In genomic region chr6:35391240-35391968, GRCh38 we compare ENCODE assay signal across 9 cellular contexts. TPM values are rescaled to one million over a fixed set of nuclear protein-coding genes. Genes with fewer than 3 reads are reported as not detected.
DNase-seq lines count a peak whose midpoint lies in the region; ATAC-seq and TF ChIP-seq lines count a peak whose summit lies in the region.
"Had no signal": no experiment of that assay in that cellular context is flagged by ENCODE, and none has a peak within 500 bp of the region (broad histone marks: within the 10 kb centered on the region; RNA-seq: fewer than 3 reads in every experiment).

No MANE protein-coding gene starts in this region.

- H3K4me1 ChIP-seq in CD8-positive, alpha-beta memory T cell (ENCODE audit: insufficient read depth, low read length): peaks cover 42% of the 10 kb centered on the region
- H3K4me1 ChIP-seq in Peyer's patch: peaks cover 0 to 64% (median 11%) of the 10 kb centered on the region in 4 donors

- no peak for TF ChIP-seq POLR2A in Peyer's patch (IDR thresholded peaks at IDR 0.05)

- no peaks in the 10 kb centered on the region for H3K27me3 ChIP-seq in CD8-positive, alpha-beta memory T cell (ENCODE audit: insufficient read depth, low read length, poor library complexity, severe bottlenecking)
- no peaks in the 10 kb centered on the region for H3K27me3 ChIP-seq in Peyer's patch

- no peak overlapping the region for H3K4me3 ChIP-seq in CD8-positive, alpha-beta memory T cell (ENCODE audit: low read length)
- H3K4me3 ChIP-seq in Peyer's patch: no peak overlapping the region

- H3K9me3 Mint-ChIP-seq in CD8-positive, alpha-beta memory T cell: no peaks in the 10 kb centered on the region
- no peaks in the 10 kb centered on the region for H3K9me3 Mint-ChIP-seq in neural crest cell

- peaks cover 44 to 66% (median 65%) of the 10 kb centered on the region in 3 donors for H3K4me1 Mint-ChIP-seq in CD8-positive, alpha-beta memory T cell
- peaks cover 2% of the 10 kb centered on the region for H3K4me1 Mint-ChIP-seq in neural crest cell

- no peaks in the 10 kb centered on the region for H3K36me3 ChIP-seq in CD8-positive, alpha-beta memory T cell (ENCODE audit: insufficient read depth, low read length)
- no peaks in the 10 kb centered on the region for H3K36me3 ChIP-seq in Peyer's patch

- H3K27ac ChIP-seq in CD8-positive, alpha-beta memory T cell (ENCODE audit: low read depth, low read length): no peak overlapping the region
- H3K27ac ChIP-seq in Peyer's patch: peak overlapping the region in 3 of 4 donors; percentile 48 to 77 (median 70)

- peaks cover 0 to 1% of the 10 kb centered on the region in 2 donors for H3K27me3 Mint-ChIP-seq in CD8-positive, alpha-beta memory T cell
- H3K27me3 Mint-ChIP-seq in neural crest cell (ENCODE audit: low read depth): no peaks in the 10 kb centered on the region

- peak overlapping the region; percentile 32 to 88 (median 70) for H3K27ac Mint-ChIP-seq in CD8-positive, alpha-beta memory T cell
- peak overlapping the region; percentile 50 for H3K27ac Mint-ChIP-seq in neural crest cell (ENCODE audit: unreplicated experiment)

- H3K36me3 Mint-ChIP-seq in CD8-positive, alpha-beta memory T cell: peaks cover 0 to 8% (median 7%) of the 10 kb centered on the region in 3 donors
- peaks cover 1% of the 10 kb centered on the region for H3K36me3 Mint-ChIP-seq in neural crest cell (ENCODE audit: low read depth)

- H3K9me3 ChIP-seq in CD8-positive, alpha-beta memory T cell (ENCODE audit: low read length): no peaks in the 10 kb centered on the region
- H3K9me3 ChIP-seq in Peyer's patch: no peaks in the 10 kb centered on the region

- no peak for ATAC-seq in HG02885 (IDR thresholded peaks at IDR 0.05; ENCODE audit: poor library complexity, unreplicated experiment)
- ATAC-seq in HG02642 (IDR thresholded peaks at IDR 0.05; ENCODE audit: poor library complexity, unreplicated experiment): no peak
- no peak for ATAC-seq in HG02938 (IDR thresholded peaks at IDR 0.05; ENCODE audit: unreplicated experiment)
- no peak for ATAC-seq in HG02973 (IDR thresholded peaks at IDR 0.05; ENCODE audit: unreplicated experiment)
- ATAC-seq: sciatic nerve had no signal

- TF ChIP-seq CTCF in Peyer's patch (IDR thresholded peaks at IDR 0.05) (peak in 1 of 6 experiments; percentile 25), neural crest cell (conservative IDR thresholded peaks at IDR 0.05) (no peak)

- POLR2A ChIA-PET in CD8-positive, alpha-beta memory T cell (lab: Charles Lee): no interaction called here

- peak overlapping the region in 1 of 7 donors; percentile 32 for H3K4me3 Mint-ChIP-seq in CD8-positive, alpha-beta memory T cell
- H3K4me3 Mint-ChIP-seq in neural crest cell: no peak overlapping the region

- DNase-seq in CD8-positive, alpha-beta memory T cell: peak in 1 of 5 donors; percentile 23
- DNase-seq in Peyer's patch (no peak), dermis blood vessel endothelial cell (peak; percentile 96), neural crest cell (ENCODE audit: low read depth, low spot score) (no peak)

- CTCF ChIA-PET in CD8-positive, alpha-beta memory T cell (lab: Charles Lee): interaction anchor here (0.6 kb wide), 1 partner anchor 92 kb away, joined by 3 read pairs; no protein-coding TSS in a partner anchor

RNA-seq across cellular contexts. Expression of gene PPARD, which starts 49.0 kb away (rescaled TPM):
- 10 to 100 TPM; 14.8 to 16.2 TPM for total RNA-seq in CD8-positive, alpha-beta memory T cell
- 7.7 TPM for polyA plus RNA-seq in CD8-positive, alpha-beta memory T cell
- total RNA-seq in Peyer's patch (10 to 100 TPM; 24.8 to 67.9 (median 45.4) TPM), dermis blood vessel endothelial cell (9.7 and 18.1 TPM in 2 replicates), neural crest cell (25.6 and 26.3 TPM in 2 replicates)
